ENCODE assay signal across 9 cellular contexts in genomic region chr14:51862171-51862838, GRCh38. TPM values are rescaled to one million over a fixed set of nuclear protein-coding genes. Genes with fewer than 3 reads are reported as not detected.
DNase-seq lines count a peak whose midpoint lies in the region; ATAC-seq, FAIRE-seq and TF ChIP-seq lines count a peak whose summit lies in the region.
"Had no signal": no experiment of that assay in that cellular context is flagged by ENCODE, and none has a peak within 500 bp of the region (broad histone marks: within the 10 kb centered on the region; RNA-seq: fewer than 3 reads in every experiment).

No MANE protein-coding gene starts in this region.

- 0 out of 22 replicates have a peak, but pooled peaks cover 0 to 9% (median 0%) of the 10 kb centered on the region in 11 experiments for H3K36me3 ChIP-seq in BLaER1 treated with 17β-estradiol and CSF1 and Interleukin-3, amounts not matched to agents 10 nM and 100 nM
- no peaks in the 10 kb centered on the region for H3K36me3 ChIP-seq in mucosa of rectum (ENCODE audit: control insufficient read depth in 2 of 2, insufficient read depth in 2 of 2, low read length in 2 of 2)

- DNase-seq in H54 (ENCODE audit: insufficient read length, low spot score) (no peak), mucosa of gallbladder (ENCODE audit: low spot score) (no peak), amygdala (lab: John Stamatoyannopoulos, UW) (no peak)
- DNase-seq in activated T-helper 2 cell treated with anti-CD3 and anti-CD28 coated beads, Interferon-gamma antibody, Interleukin-2, Interleukin-4, amounts not matched to agents 10 μg/mL and 5 μg/mL and 100 μg/mL, durations not matched to agents 14 hours and 24 hours and 36 hours (ENCODE audit: low spot score) = no peak

- intact Hi-C loops in activated T-helper 2 cell treated with anti-CD3 and anti-CD28 coated beads, Interferon-gamma antibody, Interleukin-2, Interleukin-4, amounts not matched to agents 10 μg/mL and 5 μg/mL and 100 μg/mL, durations not matched to agents 14 hours and 24 hours and 36 hours (cut with micrococcal nuclease) = loop anchor here (5.0 kb wide), 1 partner anchor 115 kb away; no protein-coding TSS in a partner anchor

- peak; percentile 48 for FAIRE-seq in H54 (lab: Jason Lieb, UNC)

- peak overlapping the region; percentile 96 for H3K4me3 Mint-ChIP-seq in activated T-helper 2 cell treated with anti-CD3 and anti-CD28 coated beads, Interferon-gamma antibody, Interleukin-2, Interleukin-4, amounts not matched to agents 10 μg/mL and 5 μg/mL and 100 μg/mL, durations not matched to agents 14 hours and 24 hours and 36 hours (ENCODE audit: low read depth)

- peaks cover under 1% of the 10 kb centered on the region for H3K9me3 Mint-ChIP-seq in activated T-helper 2 cell treated with anti-CD3 and anti-CD28 coated beads, Interferon-gamma antibody, Interleukin-2, Interleukin-4, amounts not matched to agents 10 μg/mL and 5 μg/mL and 100 μg/mL, durations not matched to agents 14 hours and 24 hours and 36 hours

- no peaks in the 10 kb centered on the region for H3K9me3 ChIP-seq in BLaER1 treated with 17β-estradiol and CSF1 and Interleukin-3, amounts not matched to agents 10 nM and 100 nM (replicated peaks in 1 of 11)
- no peaks in the 10 kb centered on the region for H3K9me3 ChIP-seq in mucosa of rectum (ENCODE audit: control insufficient read depth in 2 of 2, low read length in 2 of 2)

- H3K27me3 Mint-ChIP-seq in activated T-helper 2 cell treated with anti-CD3 and anti-CD28 coated beads, Interferon-gamma antibody, Interleukin-2, Interleukin-4, amounts not matched to agents 10 μg/mL and 5 μg/mL and 100 μg/mL, durations not matched to agents 14 hours and 24 hours and 36 hours (ENCODE audit: low read depth) = no peaks in the 10 kb centered on the region

- no peaks in the 10 kb centered on the region for H3K27me3 ChIP-seq in BLaER1 treated with 17β-estradiol and CSF1 and Interleukin-3, amounts not matched to agents 10 nM and 100 nM
- no peaks in the 10 kb centered on the region for H3K27me3 ChIP-seq in mucosa of rectum (ENCODE audit: control insufficient read depth in 2 of 2, insufficient read depth in 2 of 2, low read length in 2 of 2)

- H3K36me3 Mint-ChIP-seq in activated T-helper 2 cell treated with anti-CD3 and anti-CD28 coated beads, Interferon-gamma antibody, Interleukin-2, Interleukin-4, amounts not matched to agents 10 μg/mL and 5 μg/mL and 100 μg/mL, durations not matched to agents 14 hours and 24 hours and 36 hours (ENCODE audit: low read depth) = peaks cover 22% of the 10 kb centered on the region

- H3K4me1 Mint-ChIP-seq in activated T-helper 2 cell treated with anti-CD3 and anti-CD28 coated beads, Interferon-gamma antibody, Interleukin-2, Interleukin-4, amounts not matched to agents 10 μg/mL and 5 μg/mL and 100 μg/mL, durations not matched to agents 14 hours and 24 hours and 36 hours (ENCODE audit: low read depth) = peaks cover 49% of the 10 kb centered on the region

- H4K20me1 ChIP-seq in BLaER1 treated with 17β-estradiol and CSF1 and Interleukin-3, amounts not matched to agents 10 nM and 100 nM = peaks cover 0 to 50% (median 0%) of the 10 kb centered on the region in 11 experiments; a peak in 5 of 22 replicates

- no peak for ATAC-seq in GM18870 (IDR thresholded peaks at IDR 0.05; ENCODE audit: unreplicated experiment)
- ATAC-seq in GM21515 (IDR thresholded peaks at IDR 0.05; ENCODE audit: unreplicated experiment) = no peak
- ATAC-seq: sciatic nerve had no signal

- H3K4me1 ChIP-seq in BLaER1 treated with 17β-estradiol and CSF1 and Interleukin-3, amounts not matched to agents 10 nM and 100 nM = peaks cover 47 to 85% (median 57%) of the 10 kb centered on the region in 10 experiments
- peaks cover 4 to 14% of the 10 kb centered on the region in 2 donors for H3K4me1 ChIP-seq in mucosa of rectum (ENCODE audit: control insufficient read depth in 2 of 2, insufficient read depth in 2 of 2, low read length in 2 of 2)

- peak overlapping the region; percentile 80 to 87 (median 85); a peak in 21 of 22 replicates for H3K9ac ChIP-seq in BLaER1 treated with 17β-estradiol and CSF1 and Interleukin-3, amounts not matched to agents 10 nM and 100 nM
- peak overlapping the region in 1 of 2 donors; percentile 41 for H3K9ac ChIP-seq in mucosa of rectum (ENCODE audit: low read depth in 1 of 2, low read length in 2 of 2)

- peak overlapping the region; percentile 82 to 95 (median 89) for H3K4me2 ChIP-seq in BLaER1 treated with 17β-estradiol and CSF1 and Interleukin-3, amounts not matched to agents 10 nM and 100 nM

- H3K4me3 ChIP-seq in BLaER1 treated with 17β-estradiol and CSF1 and Interleukin-3, amounts not matched to agents 10 nM and 100 nM = peak overlapping the region; percentile 64 to 83 (median 73)
- peak overlapping the region; percentile 31 to 75 for H3K4me3 ChIP-seq in mucosa of rectum (ENCODE audit: low read length in 2 of 2)

- TF ChIP-seq POLR2A in H54 (IDR thresholded peaks at IDR 0.05; ENCODE audit: low read depth, low read length) = no peak

- peak overlapping the region; percentile 84 for H3K27ac Mint-ChIP-seq in activated T-helper 2 cell treated with anti-CD3 and anti-CD28 coated beads, Interferon-gamma antibody, Interleukin-2, Interleukin-4, amounts not matched to agents 10 μg/mL and 5 μg/mL and 100 μg/mL, durations not matched to agents 14 hours and 24 hours and 36 hours

- peak overlapping the region; percentile 63 to 91 (median 82); a peak in 20 of 22 replicates for H3K27ac ChIP-seq in BLaER1 treated with 17β-estradiol and CSF1 and Interleukin-3, amounts not matched to agents 10 nM and 100 nM
- H3K27ac ChIP-seq in mucosa of rectum (ENCODE audit: low read depth in 2 of 2, low read length in 2 of 2) = peak overlapping the region in 1 of 2 donors; percentile 5

RNA-seq across cellular contexts. Expression of gene GNG2, which starts 1.9 kb away (rescaled TPM):
- 120 and 128 TPM in 2 replicates for total RNA-seq in activated T-helper 2 cell treated with anti-CD3 and anti-CD28 coated beads, Interferon-gamma antibody, Interleukin-2, Interleukin-4, amounts not matched to agents 10 μg/mL and 5 μg/mL and 100 μg/mL, durations not matched to agents 14 hours and 24 hours and 36 hours
- total RNA-seq in mucosa of gallbladder = 14.2 TPM
